In genomic region chr10:94235470-94235869, GRCh38 we compare ENCODE assay signal across 24 cellular contexts.
"Had no signal": no experiment of that assay in that cellular context is flagged by ENCODE, and none has a peak within 500 bp of the region (broad histone marks: within the 10 kb centered on the region; RNA-seq: fewer than 3 reads in every experiment).

No MANE protein-coding gene starts in this region.

- H3K9ac ChIP-seq: neural progenitor cell had no signal

- H3K36me3 Mint-ChIP-seq: memory B cell; mesothelial cell of epicardium; natural killer cell; neural progenitor cell; stimulated activated effector memory CD8-positive, alpha-beta T cell treated with anti-CD3 and anti-CD28 coated beads, Interleukin-12 subunit alpha, Interleukin-12 subunit beta, amount 100 ng/mL, for 72 hours had no signal

- H3K4me3 Mint-ChIP-seq: memory B cell; mesothelial cell of epicardium; natural killer cell; neural progenitor cell; stimulated activated effector memory CD8-positive, alpha-beta T cell treated with anti-CD3 and anti-CD28 coated beads, Interleukin-12 subunit alpha, Interleukin-12 subunit beta, amount 100 ng/mL, for 72 hours had no signal

- H3K9me3 ChIP-seq: esophagus muscularis mucosa, gastrocnemius medialis, heart right ventricle, left lung, lower lobe of right lung, tibial nerve, upper lobe of right lung, vagina had no signal

- H3K36me3 ChIP-seq: gastrocnemius medialis, left lung, neural progenitor cell, upper lobe of right lung, vagina had no signal

- H3K27me3 ChIP-seq: esophagus muscularis mucosa, gastrocnemius medialis, heart right ventricle, left lung, neural progenitor cell, tibial nerve, upper lobe of right lung, vagina had no signal

- H3K27ac ChIP-seq: dorsolateral prefrontal cortex, epithelial cell of prostate, esophagus muscularis mucosa, gastrocnemius medialis, left lung, lower lobe of right lung, neural progenitor cell, tibial nerve, upper lobe of right lung, vagina had no signal

- H3K4me1 ChIP-seq: esophagus muscularis mucosa, gastrocnemius medialis, heart right ventricle, left lung, lower lobe of right lung, neural progenitor cell, upper lobe of right lung, vagina had no signal

- H3K4me1 Mint-ChIP-seq: natural killer cell; stimulated activated effector memory CD8-positive, alpha-beta T cell treated with anti-CD3 and anti-CD28 coated beads, Interleukin-12 subunit alpha, Interleukin-12 subunit beta, amount 100 ng/mL, for 72 hours had no signal

- H3K4me2 ChIP-seq: neural progenitor cell, smooth muscle cell had no signal

- H3K27ac Mint-ChIP-seq: memory B cell; mesothelial cell of epicardium; natural killer cell; neural progenitor cell; stimulated activated effector memory CD8-positive, alpha-beta T cell treated with anti-CD3 and anti-CD28 coated beads, Interleukin-12 subunit alpha, Interleukin-12 subunit beta, amount 100 ng/mL, for 72 hours had no signal

- H3K9me3 Mint-ChIP-seq: memory B cell; natural killer cell; neural progenitor cell; stimulated activated effector memory CD8-positive, alpha-beta T cell treated with anti-CD3 and anti-CD28 coated beads, Interleukin-12 subunit alpha, Interleukin-12 subunit beta, amount 100 ng/mL, for 72 hours had no signal

- ATAC-seq: gastrocnemius medialis; heart right ventricle; left lung; lower lobe of right lung; natural killer cell; stimulated activated effector memory CD8-positive, alpha-beta T cell treated with anti-CD3 and anti-CD28 coated beads, Interleukin-12 subunit alpha, Interleukin-12 subunit beta, amount 100 ng/mL, for 72 hours; stimulated activated naive CD8-positive, alpha-beta T cell treated with anti-CD3 and anti-CD28 coated beads, Interleukin-15, Interleukin-2, amounts not matched to agents 100 U/mL and 50 U/mL, for 24 hours; upper lobe of right lung had no signal

- H3K4me3 ChIP-seq: dorsolateral prefrontal cortex, esophagus muscularis mucosa, gastrocnemius medialis, heart right ventricle, left lung, lower lobe of right lung, neural progenitor cell, smooth muscle cell, tibial nerve, upper lobe of right lung, vagina had no signal

- DNase-seq: cortex of kidney; dorsolateral prefrontal cortex; effector CD8-positive, alpha-beta T cell; gastrocnemius medialis; heart right ventricle; hypothalamus; islet precursor cell; left lung; lower lobe of right lung; natural killer cell; occipital lobe; stimulated activated CD4-positive, alpha-beta T cell treated with anti-CD3 and anti-CD28 coated beads, Interleukin-4, amount 100 ng/mL, for 1 hour; stimulated activated CD8-positive, alpha-beta memory T cell treated with anti-CD3 and anti-CD28 coated beads, Interleukin-4, amount 100 ng/mL, for 48 hours; stimulated activated naive CD8-positive, alpha-beta T cell treated with anti-CD3 and anti-CD28 coated beads, Interleukin-15, Interleukin-2, amounts not matched to agents 100 U/mL and 50 U/mL, for 24 hours; upper lobe of right lung had no signal
